ENCODE assay signal across 13 cellular contexts in the genomic region with DNA sequence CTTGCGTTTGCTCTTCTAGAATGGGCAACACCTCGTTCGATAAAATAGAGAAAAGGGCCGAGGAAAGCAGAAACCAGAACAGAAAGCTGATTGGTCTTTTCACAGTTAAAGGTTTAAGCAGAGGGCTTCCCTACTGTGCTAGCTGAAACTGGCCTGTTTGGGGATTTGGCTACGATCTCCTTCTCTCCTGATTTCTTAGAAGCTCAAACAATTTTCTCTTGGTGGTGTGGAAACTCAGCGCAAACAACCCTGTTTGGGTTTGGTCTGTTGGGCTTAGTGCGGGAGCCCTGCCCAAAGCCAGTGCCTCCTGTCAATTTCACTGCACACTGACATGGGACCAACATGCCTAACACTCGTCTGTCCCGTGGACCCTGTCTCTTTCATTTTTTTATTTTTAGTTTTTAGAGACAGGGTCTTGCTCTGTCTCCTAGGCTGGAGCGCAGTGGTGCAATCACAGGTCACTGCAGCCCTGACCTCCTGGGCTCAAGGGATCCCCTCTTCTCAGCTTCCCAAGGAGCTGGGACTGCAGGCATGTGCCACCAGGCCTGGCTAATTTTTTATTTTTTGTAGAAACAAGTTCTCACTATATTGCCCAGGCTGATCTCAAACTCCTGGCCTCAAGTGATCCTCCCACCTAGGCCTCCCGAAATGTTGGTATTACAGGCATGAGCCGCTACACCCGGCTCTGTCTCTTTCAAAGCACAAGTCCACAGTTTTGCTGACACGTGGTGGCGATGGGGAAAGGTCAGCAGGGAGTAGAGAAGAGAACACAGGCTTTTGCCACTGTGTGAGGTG. TPM values are rescaled to one million over a fixed set of nuclear protein-coding genes. Genes with fewer than 3 reads are reported as not detected.
DNase-seq lines count a peak whose midpoint lies in the region; ATAC-seq, FAIRE-seq and TF ChIP-seq lines count a peak whose summit lies in the region.
"Had no signal": no experiment of that assay in that cellular context is flagged by ENCODE, and none has a peak within 500 bp of the region (broad histone marks: within the 10 kb centered on the region; RNA-seq: fewer than 3 reads in every experiment).

No MANE protein-coding gene starts in this region.

- 0 out of 3 replicates have a peak overlapping the region, but pooled peaks have one; percentile 76 for H2BK15ac ChIP-seq in IMR-90 (ENCODE audit: low read depth, low read length)
- peak overlapping the region; percentile 3; the same call in 1 of the 2 replicates for H2BK15ac ChIP-seq in H1 (ENCODE audit: low read length)

- peak overlapping the region; percentile 28; the same call in 1 of the 2 replicates for H2BK20ac ChIP-seq in IMR-90 (ENCODE audit: low read depth, low read length)
- H2BK20ac ChIP-seq in H1 (ENCODE audit: low read length), result peak overlapping the region; percentile 88; the same call in 1 of the 2 replicates

- H3K36me3 ChIP-seq in IMR-90 (ENCODE audit: control insufficient read depth, insufficient read depth, low read length) (no peaks in the 10 kb centered on the region), H1 (ENCODE audit: control insufficient read depth in 2 of 4, insufficient read depth in 4 of 4, low read length in 3 of 4) (no peaks in the 10 kb centered on the region), muscle layer of colon (ENCODE audit: insufficient read depth, low read length) (no peaks in the 10 kb centered on the region), testis (ENCODE audit: low read depth, missing control alignments) (no peaks in the 10 kb centered on the region)

- H2AK5ac ChIP-seq in IMR-90 (ENCODE audit: low read depth, low read length) (0 out of 2 replicates have a peak overlapping the region, but pooled peaks have one; percentile 43), H1 (ENCODE audit: low read depth, low read length) (0 out of 2 replicates have a peak overlapping the region, but pooled peaks have one; percentile 34)

- H3K4ac ChIP-seq in IMR-90 (ENCODE audit: low read depth, low read length) (peak overlapping the region; percentile 39; the same call in 1 of the 2 replicates), H1 (replicated peaks; ENCODE audit: insufficient read length, low read depth, low read length) (peak overlapping the region; percentile 46)

- H4K20me1 ChIP-seq in IMR-90 (ENCODE audit: insufficient read depth, low read length) (no peaks in the 10 kb centered on the region), H1 (replicated peaks in 1 of 2; ENCODE audit: control insufficient read depth in 1 of 2, insufficient read depth in 2 of 2, low read length in 2 of 2) (no peaks in the 10 kb centered on the region)

- peak overlapping the region; percentile 38 for H3K4me2 ChIP-seq in IMR-90 (ENCODE audit: low read depth, low read length)
- peak overlapping the region in 1 of 2 experiments; percentile 12; a peak in 1 of 4 replicates for H3K4me2 ChIP-seq in H1 (ENCODE audit: insufficient read depth in 1 of 2, low read depth in 2 of 2, low read length in 2 of 2)

- no peak; the same call in 1 of the 2 replicates for ATAC-seq in IMR-90 (ENCODE audit: low read depth)
- no peak for ATAC-seq in activated T-cell treated with anti-CD3 and anti-CD28 coated beads, Interleukin-2, amount 50 U/mL, for 4 hours
- ATAC-seq: T-cell had no signal

- POLR2A ChIA-PET in IMR-90 (lab: Charles Lee; ENCODE audit: unreplicated experiment) (no interaction called here), H1 (lab: Charles Lee; ENCODE audit: partially characterized antibody) (interaction anchor here (0.9 to 1.8 kb wide), 5 partner anchors 9 to 68 kb away, joined by 3 to 5 read pairs (median 3); partner anchors contain the start of gene JAKMIP3)

- peak overlapping the region; percentile 41 for H2AFZ ChIP-seq in IMR-90 (replicated peaks; ENCODE audit: low read length, poor library complexity)
- H2AFZ ChIP-seq in H1 (ENCODE audit: low read length), result 0 out of 2 replicates have a peak overlapping the region, but pooled peaks have one; percentile 13

- intact Hi-C loops in IMR-90 (cut with micrococcal nuclease), result no loop called here
- intact Hi-C loops in testis (cut with DNase I; ENCODE audit: low total_unique reads), result no loop called here

- TF ChIP-seq CTCF in IMR-90 (conservative IDR thresholded peaks at IDR 0.05; ENCODE audit: low read depth, low read length) (no peak), H1 (IDR thresholded peaks at IDR 0.05; ENCODE audit: control extremely low read depth in 1 of 3, insufficient read depth in 1 of 3, low read depth in 1 of 3, low read length in 3 of 3) (no peak), testis (IDR thresholded peaks at IDR 0.05) (no peak), GM13977 (IDR thresholded peaks at IDR 0.05; ENCODE audit: extremely low read depth, insufficient read depth, missing control alignments) (no peak)

- no peaks in the 10 kb centered on the region for H3K27me3 Mint-ChIP-seq in activated T-cell treated with anti-CD3 and anti-CD28 coated beads, Interleukin-2, amount 50 U/mL, for 4 hours (ENCODE audit: low read depth)
- H3K27me3 Mint-ChIP-seq: stimulated activated naive CD8-positive, alpha-beta T cell treated with anti-CD3 and anti-CD28 coated beads, Interleukin-15, Interleukin-2, amounts not matched to agents 100 ng/mL and 50 ng/mL, for 24 hours had no signal

- H3K27me3 ChIP-seq in IMR-90 (ENCODE audit: control insufficient read depth, insufficient read depth, low read length), result peaks cover 5% of the 10 kb centered on the region; the same call in 1 of the 2 replicates
- no peaks in the 10 kb centered on the region for H3K27me3 ChIP-seq in H1 (replicated peaks in 1 of 4; ENCODE audit: control insufficient read depth in 3 of 4, extremely low read depth in 1 of 4, insufficient read depth in 3 of 4, low read length in 3 of 4)
- H3K27me3 ChIP-seq in muscle layer of colon (ENCODE audit: control insufficient read depth in 1 of 2, insufficient read depth in 2 of 2, low read length in 2 of 2), result no peaks in the 10 kb centered on the region
- H3K27me3 ChIP-seq in testis, result no peaks in the 10 kb centered on the region

- TF ChIP-seq RAD21 in IMR-90 (IDR thresholded peaks at IDR 0.05; ENCODE audit: low read length), result no peak
- TF ChIP-seq RAD21 in H1 (IDR thresholded peaks at IDR 0.05 in 1 of 2, conservative IDR thresholded peaks at IDR 0.05 in 1 of 2; ENCODE audit: low read depth in 2 of 2, low read length in 2 of 2), result no peak

- peaks cover 10% of the 10 kb centered on the region; the same call in 1 of the 2 replicates for H3K9me1 ChIP-seq in IMR-90 (ENCODE audit: insufficient read depth, low read length)

- H3K56ac ChIP-seq in IMR-90 (ENCODE audit: extremely low read depth, insufficient read depth, low read length) (peak overlapping the region; percentile 7; the same call in 1 of the 2 replicates), H1 (replicated peaks; ENCODE audit: insufficient read length, low read depth, low read length) (no peak overlapping the region)

- H3K9me3 ChIP-seq in IMR-90 (ENCODE audit: control insufficient read depth, insufficient read depth, low read length), result no peaks in the 10 kb centered on the region
- H3K9me3 ChIP-seq in H1 (ENCODE audit: insufficient read depth in 2 of 2, low read depth in 1 of 2, low read length in 1 of 2), result no peaks in the 10 kb centered on the region
- H3K9me3 ChIP-seq in muscle layer of colon (ENCODE audit: low read length), result no peaks in the 10 kb centered on the region
- H3K9me3 ChIP-seq in testis, result no peaks in the 10 kb centered on the region

- in situ Hi-C loops in IMR-90 (cut with MboI; ENCODE audit: low sequenced_read_pairs), result no loop called here
- in situ Hi-C loops in GM13977 (cut with MboI; ENCODE audit: low pct_unique_long_range_greater_than_20kb, low sequenced_read_pairs, unreplicated experiment), result no loop called here

- BruUV-seq in IMR-90 (replicated peaks; lab: Mats Ljungman, UMichigan), result no TSS peak

- dilution Hi-C loops in IMR-90 (cut with HindIII; ENCODE audit: low sequenced_read_pairs, unreplicated experiment), result no loop called here

- H4K91ac ChIP-seq in IMR-90 (ENCODE audit: insufficient read depth, low read depth, low read length) (peak overlapping the region; percentile 17), H1 (replicated peaks; ENCODE audit: insufficient read length, low read length) (peak overlapping the region; percentile 87)

- H3K9ac ChIP-seq in IMR-90 (ENCODE audit: low read depth, low read length), result no peak overlapping the region
- no peak overlapping the region; a peak in 1 of 7 replicates for H3K9ac ChIP-seq in H1 (replicated peaks in 1 of 4; ENCODE audit: extremely low read depth in 1 of 4, low read depth in 3 of 4, low read length in 3 of 4)
- no peak overlapping the region for H3K9ac ChIP-seq in muscle layer of colon (ENCODE audit: low read length)

- H3K4me1 ChIP-seq in IMR-90 (ENCODE audit: control insufficient read depth, insufficient read depth, low read length) (peaks cover 18% of the 10 kb centered on the region), H1 (replicated peaks in 1 of 4; ENCODE audit: control insufficient read depth in 3 of 4, insufficient read depth in 4 of 4, low read length in 3 of 4) (peaks cover 6 to 17% (median 10%) of the 10 kb centered on the region in 4 experiments; a peak in 5 of 7 replicates), muscle layer of colon (ENCODE audit: insufficient read depth, low read length) (peaks cover 23% of the 10 kb centered on the region), testis (peaks cover 22% of the 10 kb centered on the region)

- H3K4me3 Mint-ChIP-seq in activated T-cell treated with anti-CD3 and anti-CD28 coated beads, Interleukin-2, amount 50 U/mL, for 4 hours, result no peak overlapping the region
- H3K4me3 Mint-ChIP-seq: CD8-positive, alpha-beta memory T cell; stimulated activated naive CD8-positive, alpha-beta T cell treated with anti-CD3 and anti-CD28 coated beads, Interleukin-15, Interleukin-2, amounts not matched to agents 100 ng/mL and 50 ng/mL, for 24 hours; T-cell had no signal

- H3K4me1 Mint-ChIP-seq in activated T-cell treated with anti-CD3 and anti-CD28 coated beads, Interleukin-2, amount 50 U/mL, for 4 hours (ENCODE audit: low read depth), result no peaks in the 10 kb centered on the region
- H3K4me1 Mint-ChIP-seq: T-cell had no signal

- TF ChIP-seq POLR2A in IMR-90 (IDR thresholded peaks at IDR 0.05; ENCODE audit: low read depth, low read length) (no peak), H1 (IDR thresholded peaks at IDR 0.05; ENCODE audit: control extremely low read depth in 1 of 2, low read depth in 2 of 2, low read length in 2 of 2) (no peak), testis (IDR thresholded peaks at IDR 0.05) (no peak)

- H2AK9ac ChIP-seq in IMR-90 (replicated peaks; ENCODE audit: low read depth, low read length, poor library complexity), result no peak overlapping the region

- WGBS in IMR-90 (ENCODE audit: extremely low coverage in 2 of 2, insufficient read length in 1 of 2), 2 experiments, result 20% methylated on average over 2 of the region's 15 CpGs; no CpG with 5 or more reads in 1 of the 2 experiments
- 85% methylated on average over 15 of the region's 15 CpGs; no CpG with 5 or more reads in 1 of the 2 experiments for WGBS in H1 (ENCODE audit: extremely low coverage in 1 of 2, insufficient coverage in 1 of 2, insufficient read length in 1 of 2, insufficient replicate concordance in 2 of 2, low coverage in 1 of 2, low lambda C conversion rate in 2 of 2, missing lambda C conversion rate in 1 of 2), 2 experiments
- WGBS in testis, 2 donors, result 52 to 60% methylated on average over 15 of the region's 15 CpGs

- DNase-seq in IMR-90 (no peak), H1 (ENCODE audit: low read depth in 1 of 2, low spot score in 2 of 2) (no peak), testis (no peak), AG08396 (ENCODE audit: low spot score) (no peak), NCI-H82 (lab: John Stamatoyannopoulos, UW) (no peak), GM13977 (ENCODE audit: low spot score) (no peak)
- no peak for DNase-seq in activated T-cell treated with anti-CD3 and anti-CD28 coated beads, Interleukin-2, amount 50 U/mL, for 4 hours
- DNase-seq: activated CD4-positive, alpha-beta T cell treated with anti-CD3 and anti-CD28 coated beads, Interleukin-2, amount 50 U/mL, for 1 hour; activated gamma-delta T cell treated with Interleukin-2 at 50 U/mL for 16 hours; CD8-positive, alpha-beta memory T cell; T-cell had no signal

- no peak for TF ChIP-seq EP300 in H1 (IDR thresholded peaks at IDR 0.05; ENCODE audit: borderline replicate concordance in 1 of 2, low read depth in 2 of 2, low read length in 2 of 2)

- H3K79me2 ChIP-seq in H1 (ENCODE audit: control insufficient read depth in 1 of 2, insufficient read depth in 2 of 2, low read length in 2 of 2), result no peaks in the 10 kb centered on the region

- CTCF ChIA-PET in IMR-90 (lab: Yijun Ruan, JAX), result interaction anchor here (1.2 to 1.3 kb wide), 2 partner anchors 25 to 145 kb away, joined by 4 to 6 read pairs; no protein-coding TSS in a partner anchor
- CTCF ChIA-PET in H1 (lab: Charles Lee; ENCODE audit: partially characterized antibody), result interaction anchor here (1.1 to 7.7 kb wide), 4 partner anchors 11 to 51 kb away, joined by 3 to 86 read pairs (median 4); no protein-coding TSS in a partner anchor

- H2BK5ac ChIP-seq in IMR-90 (ENCODE audit: low read depth, low read length, poor library complexity, severe bottlenecking) (peak overlapping the region; percentile 12), H1 (ENCODE audit: low read depth, low read length) (peak overlapping the region; percentile 63; the same call in 1 of the 2 replicates)

- no peaks in the 10 kb centered on the region for H3K9me3 Mint-ChIP-seq in activated T-cell treated with anti-CD3 and anti-CD28 coated beads, Interleukin-2, amount 50 U/mL, for 4 hours
- H3K9me3 Mint-ChIP-seq: CD8-positive, alpha-beta memory T cell; stimulated activated naive CD8-positive, alpha-beta T cell treated with anti-CD3 and anti-CD28 coated beads, Interleukin-15, Interleukin-2, amounts not matched to agents 100 ng/mL and 50 ng/mL, for 24 hours; T-cell had no signal

- peak; percentile 42 for FAIRE-seq in H1 (lab: Jason Lieb, UNC)

- H3K27ac ChIP-seq in IMR-90 (ENCODE audit: insufficient read depth, low read length) (peak overlapping the region; percentile 51; the same call in 1 of the 2 replicates), H1 (ENCODE audit: low read depth, low read length) (no peak overlapping the region), muscle layer of colon (ENCODE audit: low read depth, low read length) (peak overlapping the region; percentile 43), testis (peak overlapping the region; percentile 69 to 85)

- peak overlapping the region; percentile 3 for H2BK12ac ChIP-seq in H1 (ENCODE audit: low read depth, low read length)

- H3K23me2 ChIP-seq in H1 (ENCODE audit: low read depth, low read length), result no peaks in the 10 kb centered on the region

- no peak overlapping the region for H3K4me3 ChIP-seq in IMR-90 (ENCODE audit: insufficient read depth, low read depth, low read length)
- no peak overlapping the region for H3K4me3 ChIP-seq in H1 (ENCODE audit: extremely low read depth in 1 of 4, insufficient read depth in 2 of 4, low read depth in 3 of 4, low read length in 4 of 4)
- H3K4me3 ChIP-seq in muscle layer of colon (ENCODE audit: low read depth in 1 of 2, low read length in 2 of 2), result peak overlapping the region in 1 of 2 donors; percentile 2
- no peak overlapping the region for H3K4me3 ChIP-seq in testis

- no peaks in the 10 kb centered on the region for H3K36me3 Mint-ChIP-seq in activated T-cell treated with anti-CD3 and anti-CD28 coated beads, Interleukin-2, amount 50 U/mL, for 4 hours (ENCODE audit: insufficient read depth)
- H3K36me3 Mint-ChIP-seq: T-cell had no signal

- no peaks in the 10 kb centered on the region for H3K79me1 ChIP-seq in IMR-90 (ENCODE audit: low read depth in 1 of 2, low read length in 2 of 2)
- H3K79me1 ChIP-seq in H1 (ENCODE audit: low read depth, low read length), result no peaks in the 10 kb centered on the region

- H4K8ac ChIP-seq in IMR-90 (ENCODE audit: low read depth in 2 of 2, low read length in 2 of 2) (peak overlapping the region in 1 of 2 experiments; percentile 3; a peak in 1 of 4 replicates), H1 (ENCODE audit: extremely low read depth, insufficient read depth, low read length) (no peak overlapping the region; the same call in 1 of the 2 replicates)

- peak overlapping the region; percentile 21; the same call in 1 of the 2 replicates for H4K5ac ChIP-seq in IMR-90 (ENCODE audit: low read depth, low read length)
- no peak overlapping the region for H4K5ac ChIP-seq in H1 (ENCODE audit: insufficient read length, low read depth, low read length)

- H2BK120ac ChIP-seq in IMR-90 (ENCODE audit: low read depth, low read length), result peak overlapping the region; percentile 50
- H2BK120ac ChIP-seq in H1 (replicated peaks; ENCODE audit: low read depth, low read length), result no peak overlapping the region

- H3K18ac ChIP-seq in IMR-90 (ENCODE audit: low read depth, low read length), result peak overlapping the region; percentile 42; the same call in 1 of the 2 replicates
- no peak overlapping the region for H3K18ac ChIP-seq in H1 (ENCODE audit: extremely low read depth, low read length)

- no peak overlapping the region; the same call in 1 of the 2 replicates for H3K23ac ChIP-seq in IMR-90 (ENCODE audit: low read depth, low read length)
- no peak overlapping the region for H3K23ac ChIP-seq in H1 (ENCODE audit: insufficient read length)

- 0 out of 2 replicates have a peak overlapping the region, but pooled peaks have one; percentile 15 for H3K14ac ChIP-seq in IMR-90 (replicated peaks; ENCODE audit: low read depth, low read length)
- no peak overlapping the region for H3K14ac ChIP-seq in H1 (ENCODE audit: insufficient read length)

RNA-seq across cellular contexts. Expression of gene BNIP3, which starts 16.5 kb away (rescaled TPM):
- total RNA-seq in IMR-90 (2012; rRNA removed) (134 and 252 TPM in 2 replicates), testis (10 to 100 TPM; 61.5 to 93.4 TPM)
- polyA plus RNA-seq in IMR-90 (2012; rRNA removed) (181 and 211 TPM in 2 replicates), H1 (2011; rRNA removed) (58.9 and 75.1 TPM in 2 replicates), testis (ENCODE audit: insufficient read depth, low read depth, low replicate concordance) (36.7 TPM)
- 221 and 286 TPM in 2 replicates for polyA plus RNA-seq in IMR-90 (2012; cell fraction: cytosol; rRNA removed)
- polyA plus RNA-seq in IMR-90 (2012; cell fraction: nucleus; rRNA removed; ENCODE audit: low replicate concordance), result 248 and 274 TPM in 2 replicates
- 25.8 and 26.4 TPM in 2 replicates for total RNA-seq in H1 (2021; fragmentation: NEBNext Ultra II Directional; extraction: Animal tissue kit (Norgen Biotek cat#: 25700))
- polyA plus RNA-seq in H1 (2011; cell fraction: cytosol; rRNA removed), result 79.1 TPM
- polyA plus RNA-seq in H1 (2011; cell fraction: nucleus; rRNA removed), result 28.9 TPM
- polyA plus RNA-seq in H1 (2012, experiment 1 of 2), result 33.0 to 61.3 TPM (median 43.3 TPM) in 4 replicates
- 15.1 TPM for polyA plus RNA-seq in H1 (2012, experiment 2 of 2)
- 24.6 TPM for polyA plus RNA-seq in H1 (2013, experiment 1 of 2)
- polyA plus RNA-seq in H1 (2013, experiment 2 of 2), result 28.6 TPM
- 13.6 and 20.7 TPM in 2 replicates for polyA minus RNA-seq in H1 (2011; rRNA and poly(A)+ RNA removed)
- 33.6 TPM for polyA minus RNA-seq in H1 (2011; cell fraction: cytosol; rRNA and poly(A)+ RNA removed)
- polyA minus RNA-seq in H1 (2011; cell fraction: nucleus; rRNA and poly(A)+ RNA removed), result 17.5 TPM
- 10 to 100 TPM; 36.5 to 40.5 (median 38.6) TPM for total RNA-seq in activated T-cell treated with anti-CD3 and anti-CD28 coated beads, Interleukin-2, amount 50 U/mL, for 4 hours
